In genomic region chr6:152401978-152402377, GRCh38 we compare ENCODE assay signal across 14 cellular contexts.
DNase-seq lines count a peak whose midpoint lies in the region; ATAC-seq, FAIRE-seq and TF ChIP-seq lines count a peak whose summit lies in the region.
"Had no signal": no experiment of that assay in that cellular context is flagged by ENCODE, and none has a peak within 500 bp of the region (broad histone marks: within the 10 kb centered on the region; RNA-seq: fewer than 3 reads in every experiment).

No MANE protein-coding gene starts in this region.

- H3K4me1 ChIP-seq in keratinocyte (ENCODE audit: control insufficient read depth, extremely low read depth, insufficient read depth, low read length) (peaks cover 20% of the 10 kb centered on the region), uterus (no peaks in the 10 kb centered on the region)

- no peaks in the 10 kb centered on the region for H3K36me3 Mint-ChIP-seq in activated T-helper 1 cell treated with anti-CD3 and anti-CD28 coated beads, Interleukin-12 subunit alpha, Interleukin-12 subunit beta, Interleukin-2, Interleukin-4 antibody, amounts not matched to agents 30 ng/mL and 10 ng/mL and 1 ng/mL, durations not matched to agents 14 hours and 24 hours and 36 hours (ENCODE audit: low read depth)

- H3K9me3 ChIP-seq in keratinocyte (ENCODE audit: control insufficient read depth, low read depth, low read length) (no peaks in the 10 kb centered on the region), uterus (no peaks in the 10 kb centered on the region)
- H3K9me3 ChIP-seq: neutrophil had no signal

- intact Hi-C loops in uterus (cut with DNase I; ENCODE audit: low total_unique reads): no loop called here
- intact Hi-C loops in activated T-helper 1 cell treated with anti-CD3 and anti-CD28 coated beads, Interleukin-12 subunit alpha, Interleukin-12 subunit beta, Interleukin-2, Interleukin-4 antibody, amounts not matched to agents 30 ng/mL and 10 ng/mL and 1 ng/mL, durations not matched to agents 14 hours and 24 hours and 36 hours (cut with micrococcal nuclease): no loop called here

- H3K9me1 ChIP-seq in keratinocyte (ENCODE audit: control insufficient read depth, extremely low read depth, insufficient read depth, low read length): no peaks in the 10 kb centered on the region

- H3K27me3 ChIP-seq in keratinocyte (ENCODE audit: control insufficient read depth, extremely low read depth, insufficient read depth, low read length) (no peaks in the 10 kb centered on the region), uterus (no peaks in the 10 kb centered on the region)
- H3K27me3 ChIP-seq: neutrophil had no signal

- H4K20me1 ChIP-seq in keratinocyte (ENCODE audit: control insufficient read depth, extremely low read depth, insufficient read depth, low read length): no peaks in the 10 kb centered on the region

- H3K79me2 ChIP-seq in keratinocyte (ENCODE audit: control insufficient read depth, insufficient read depth, low read length): no peaks in the 10 kb centered on the region

- dilution Hi-C loops in keratinocyte (cut with MboI; ENCODE audit: extremely low pct_ligation_motif_present, low sequenced_read_pairs): no loop called here

- peak overlapping the region; percentile 2 for H3K9ac ChIP-seq in keratinocyte (ENCODE audit: control insufficient read depth, extremely low read depth, insufficient read depth, low read length)

- peaks cover 3% of the 10 kb centered on the region for H3K27me3 Mint-ChIP-seq in activated T-helper 1 cell treated with anti-CD3 and anti-CD28 coated beads, Interleukin-12 subunit alpha, Interleukin-12 subunit beta, Interleukin-2, Interleukin-4 antibody, amounts not matched to agents 30 ng/mL and 10 ng/mL and 1 ng/mL, durations not matched to agents 14 hours and 24 hours and 36 hours (ENCODE audit: insufficient read depth)

- H3K27ac ChIP-seq in keratinocyte (ENCODE audit: control insufficient read depth, insufficient read depth, low read length) (peak overlapping the region; percentile 73), uterus (no peak overlapping the region)
- H3K27ac ChIP-seq: neutrophil had no signal

- peak; percentile 96 for FAIRE-seq in keratinocyte (lab: Jason Lieb, UNC)

- ATAC-seq in HG03108 (IDR thresholded peaks at IDR 0.05; ENCODE audit: unreplicated experiment): no peak
- ATAC-seq: activated naive CD8-positive, alpha-beta T cell treated with anti-CD3 and anti-CD28 coated beads, Interleukin-2, amount 50 U/mL, for 24 hours; stimulated activated effector memory CD8-positive, alpha-beta T cell treated with anti-CD3 and anti-CD28 coated beads, Interleukin-12 subunit alpha, Interleukin-12 subunit beta, amount 100 ng/mL, for 72 hours; T-helper 17 cell had no signal

- H3K4me3 ChIP-seq in keratinocyte (ENCODE audit: control insufficient read depth in 2 of 3, extremely low read depth in 1 of 3, insufficient read depth in 2 of 3, low read depth in 1 of 3, low read length in 3 of 3) (peak overlapping the region in 2 of 3 experiments; percentile 36 to 48), uterus (no peak overlapping the region)

- H3K9me3 Mint-ChIP-seq in activated T-helper 1 cell treated with anti-CD3 and anti-CD28 coated beads, Interleukin-12 subunit alpha, Interleukin-12 subunit beta, Interleukin-2, Interleukin-4 antibody, amounts not matched to agents 30 ng/mL and 10 ng/mL and 1 ng/mL, durations not matched to agents 14 hours and 24 hours and 36 hours: no peaks in the 10 kb centered on the region
- H3K9me3 Mint-ChIP-seq: activated naive CD8-positive, alpha-beta T cell treated with anti-CD3 and anti-CD28 coated beads, Interleukin-2, amount 50 U/mL, for 24 hours; stimulated activated effector memory CD8-positive, alpha-beta T cell treated with anti-CD3 and anti-CD28 coated beads, Interleukin-12 subunit alpha, Interleukin-12 subunit beta, amount 100 ng/mL, for 72 hours had no signal

- in situ Hi-C loops in ACHN (cut with HindIII; ENCODE audit: low pct_ligation_motif_present, low pct_unique_long_range_greater_than_20kb, low sequenced_read_pairs): no loop called here

- no peak overlapping the region for H3K27ac Mint-ChIP-seq in activated T-helper 1 cell treated with anti-CD3 and anti-CD28 coated beads, Interleukin-12 subunit alpha, Interleukin-12 subunit beta, Interleukin-2, Interleukin-4 antibody, amounts not matched to agents 30 ng/mL and 10 ng/mL and 1 ng/mL, durations not matched to agents 14 hours and 24 hours and 36 hours
- H3K27ac Mint-ChIP-seq: activated naive CD8-positive, alpha-beta T cell treated with anti-CD3 and anti-CD28 coated beads, Interleukin-2, amount 50 U/mL, for 24 hours; stimulated activated effector memory CD8-positive, alpha-beta T cell treated with anti-CD3 and anti-CD28 coated beads, Interleukin-12 subunit alpha, Interleukin-12 subunit beta, amount 100 ng/mL, for 72 hours; T-helper 17 cell had no signal

- no peak for TF ChIP-seq POLR2A in uterus (IDR thresholded peaks at IDR 0.05)

- peak; percentile 92 for DNase-seq in ACHN
- DNase-seq in HT-29 (ENCODE audit: low spot score): peak; percentile 53
- DNase-seq in amniotic stem cell (lab: John Stamatoyannopoulos, UW): peak; percentile 27
- peak; percentile 71 for DNase-seq in keratinocyte (ENCODE audit: low read depth, low spot score)
- DNase-seq in uterus: no peak
- DNase-seq in activated T-helper 1 cell treated with anti-CD3 and anti-CD28 coated beads, Interleukin-12 subunit alpha, Interleukin-12 subunit beta, Interleukin-2, Interleukin-4 antibody, amounts not matched to agents 30 ng/mL and 10 ng/mL and 1 ng/mL, durations not matched to agents 14 hours and 24 hours and 36 hours (ENCODE audit: low spot score): no peak
- DNase-seq in NCI-H1436 treated with DMSO at 0.1 percent for 48 hours (lab: John Stamatoyannopoulos, UW): no peak
- DNase-seq: activated naive CD8-positive, alpha-beta T cell treated with anti-CD3 and anti-CD28 coated beads, Interleukin-2, amount 50 U/mL, for 24 hours; Kasumi-1; NCI-H748 treated with DMSO at 0.1 percent for 48 hours; T-helper 17 cell had no signal

- H3K4me3 Mint-ChIP-seq in activated T-helper 1 cell treated with anti-CD3 and anti-CD28 coated beads, Interleukin-12 subunit alpha, Interleukin-12 subunit beta, Interleukin-2, Interleukin-4 antibody, amounts not matched to agents 30 ng/mL and 10 ng/mL and 1 ng/mL, durations not matched to agents 14 hours and 24 hours and 36 hours: no peak overlapping the region
- H3K4me3 Mint-ChIP-seq: activated naive CD8-positive, alpha-beta T cell treated with anti-CD3 and anti-CD28 coated beads, Interleukin-2, amount 50 U/mL, for 24 hours; stimulated activated effector memory CD8-positive, alpha-beta T cell treated with anti-CD3 and anti-CD28 coated beads, Interleukin-12 subunit alpha, Interleukin-12 subunit beta, amount 100 ng/mL, for 72 hours; T-helper 17 cell had no signal

- H3K4me1 Mint-ChIP-seq in activated T-helper 1 cell treated with anti-CD3 and anti-CD28 coated beads, Interleukin-12 subunit alpha, Interleukin-12 subunit beta, Interleukin-2, Interleukin-4 antibody, amounts not matched to agents 30 ng/mL and 10 ng/mL and 1 ng/mL, durations not matched to agents 14 hours and 24 hours and 36 hours (ENCODE audit: low read depth): no peaks in the 10 kb centered on the region
- H3K4me1 Mint-ChIP-seq: activated naive CD8-positive, alpha-beta T cell treated with anti-CD3 and anti-CD28 coated beads, Interleukin-2, amount 50 U/mL, for 24 hours; stimulated activated effector memory CD8-positive, alpha-beta T cell treated with anti-CD3 and anti-CD28 coated beads, Interleukin-12 subunit alpha, Interleukin-12 subunit beta, amount 100 ng/mL, for 72 hours; T-helper 17 cell had no signal

- H3K36me3 ChIP-seq in keratinocyte (ENCODE audit: control insufficient read depth in 2 of 2, extremely low read depth in 1 of 2, insufficient read depth in 2 of 2, low read length in 2 of 2) (no peaks in the 10 kb centered on the region), uterus (no peaks in the 10 kb centered on the region)

- peak overlapping the region; percentile 92 for H2AFZ ChIP-seq in keratinocyte (ENCODE audit: control insufficient read depth, low read length)

- no peak for TF ChIP-seq CTCF in keratinocyte (optimal IDR thresholded peaks at IDR 0.05 in 1 of 3, IDR thresholded peaks at IDR 0.05 in 1 of 3, conservative IDR thresholded peaks at IDR 0.05 in 1 of 3; ENCODE audit: extremely low read depth in 1 of 3, insufficient read depth in 2 of 3, low read length in 3 of 3)
- no peak for TF ChIP-seq CTCF in uterus (IDR thresholded peaks at IDR 0.05)

- peak overlapping the region; percentile 84 for H3K4me2 ChIP-seq in keratinocyte (ENCODE audit: control insufficient read depth, extremely low read depth, insufficient read depth, low read depth, low read length)

Comparison
In these comparisons a context has a peak if more than half of its experiments do, and no peak if none do; other contexts are left out.
1. DNase-seq: peak in ACHN (single experiment), HT-29 (single experiment), amniotic stem cell (single experiment) and keratinocyte (single experiment); none in uterus (0 of 2), activated T-helper 1 cell treated with anti-CD3 and anti-CD28 coated beads, Interleukin-12 subunit alpha, Interleukin-12 subunit beta, Interleukin-2, Interleukin-4 antibody, amounts not matched to agents 30 ng/mL and 10 ng/mL and 1 ng/mL, durations not matched to agents 14 hours and 24 hours and 36 hours (single experiment) and NCI-H1436 treated with DMSO at 0.1 percent for 48 hours (single experiment).
2. H3K4me3 ChIP-seq: peak in keratinocyte (2 of 3); none in uterus (0 of 2).